ENCODE assay signal across 14 cellular contexts in genomic region chr4:48360285-48360965, GRCh38. TPM values are rescaled to one million over a fixed set of nuclear protein-coding genes. Genes with fewer than 3 reads are reported as not detected.
A peak's percentile ranks its signal among the peaks of the same experiment; 100 is the strongest.
DNase-seq lines count a peak whose midpoint lies in the region; ATAC-seq, FAIRE-seq and TF ChIP-seq lines count a peak whose summit lies in the region.
"Had no signal": no experiment of that assay in that cellular context is flagged by ENCODE, and none has a peak within 500 bp of the region (broad histone marks: within the 10 kb centered on the region; RNA-seq: fewer than 3 reads in every experiment).

No MANE protein-coding gene starts in this region.

- H3K36me3 Mint-ChIP-seq in natural killer cell treated with Interleukin-12 subunit alpha and Interleukin-12 subunit beta and Interleukin-15 and Interleukin-18, amount 100 ng/mL, for 72 hours, result no peaks in the 10 kb centered on the region
- no peaks in the 10 kb centered on the region for H3K36me3 Mint-ChIP-seq in natural killer cell

- 70 to 76% (median 74%) methylated on average over 4 of the region's 4 CpGs for WGBS in adrenal gland, 4 donors

- no peaks in the 10 kb centered on the region for H3K36me3 ChIP-seq in adrenal gland (replicated peaks in 1 of 2)
- H3K36me3 ChIP-seq: pancreas had no signal

- no peaks in the 10 kb centered on the region for H3K9me3 Mint-ChIP-seq in natural killer cell treated with Interleukin-12 subunit alpha and Interleukin-12 subunit beta and Interleukin-15 and Interleukin-18, amount 100 ng/mL, for 72 hours
- no peaks in the 10 kb centered on the region for H3K9me3 Mint-ChIP-seq in natural killer cell

- FAIRE-seq in urothelium cell line (lab: Jason Lieb, UNC), result peak; percentile 71
- FAIRE-seq: A204.1, pancreas had no signal

- H3K4me3 ChIP-seq in astrocyte of the spinal cord (ENCODE audit: low read depth, low read length) (no peak overlapping the region), adrenal gland (no peak overlapping the region)
- H3K4me3 ChIP-seq: pancreas had no signal

- H3K27me3 ChIP-seq in adrenal gland, result no peaks in the 10 kb centered on the region
- H3K27me3 ChIP-seq: pancreas had no signal

- no peak overlapping the region for H3K27ac ChIP-seq in adrenal gland
- H3K27ac ChIP-seq: pancreas had no signal

- no peak for ATAC-seq in natural killer cell treated with Interleukin-12 subunit alpha and Interleukin-12 subunit beta and Interleukin-15 and Interleukin-18, amount 100 ng/mL, for 72 hours
- no peak for ATAC-seq in natural killer cell
- ATAC-seq in GM19351 (IDR thresholded peaks at IDR 0.05; ENCODE audit: unreplicated experiment), result no peak

- H3K27me3 Mint-ChIP-seq in natural killer cell treated with Interleukin-12 subunit alpha and Interleukin-12 subunit beta and Interleukin-15 and Interleukin-18, amount 100 ng/mL, for 72 hours, result no peaks in the 10 kb centered on the region
- H3K27me3 Mint-ChIP-seq in natural killer cell (ENCODE audit: low read depth in 2 of 2), result no peaks in the 10 kb centered on the region

- H3K4me1 Mint-ChIP-seq in natural killer cell treated with Interleukin-12 subunit alpha and Interleukin-12 subunit beta and Interleukin-15 and Interleukin-18, amount 100 ng/mL, for 72 hours (ENCODE audit: low read depth in 2 of 2), result peaks cover 12 to 15% of the 10 kb centered on the region in 2 donors
- H3K4me1 Mint-ChIP-seq in natural killer cell, result peaks cover 20 to 26% of the 10 kb centered on the region in 2 donors

- intact Hi-C loops in natural killer cell (cut with micrococcal nuclease), result no loop called here
- intact Hi-C loops in adrenal gland (cut with DNase I), result no loop called here

- peaks cover 0 to 32% of the 10 kb centered on the region in 2 donors for H3K4me1 ChIP-seq in adrenal gland (replicated peaks in 1 of 2)

- no peak overlapping the region for H3K4me3 Mint-ChIP-seq in natural killer cell treated with Interleukin-12 subunit alpha and Interleukin-12 subunit beta and Interleukin-15 and Interleukin-18, amount 100 ng/mL, for 72 hours
- H3K4me3 Mint-ChIP-seq in natural killer cell, result no peak overlapping the region

- in situ Hi-C loops in astrocyte of the spinal cord (cut with HindIII; ENCODE audit: low sequenced_read_pairs), result no loop called here

- no peak for DNase-seq in natural killer cell treated with Interleukin-12 subunit alpha and Interleukin-12 subunit beta and Interleukin-15 and Interleukin-18, amount 100 ng/mL, for 72 hours (ENCODE audit: low spot score)
- no peak for DNase-seq in natural killer cell
- DNase-seq in astrocyte of the spinal cord (ENCODE audit: low read depth, low spot score), result peak; percentile 86
- DNase-seq in iris pigment epithelial cell (ENCODE audit: low read depth), result peak; percentile 89
- peak; percentile 13 for DNase-seq in urothelium cell line (ENCODE audit: low spot score)
- DNase-seq in adrenal gland, result no peak
- DNase-seq in HuH-7 (ENCODE audit: low spot score), result no peak
- DNase-seq: anterior cingulate cortex; left cardiac atrium; NCI-H1417; pancreas; stimulated activated CD4-positive, alpha-beta T cell treated with anti-CD3 and anti-CD28 coated beads, Interleukin-4, amount 100 ng/mL, for 1 hour had no signal

- peak overlapping the region; percentile 9 to 18 for H3K27ac Mint-ChIP-seq in natural killer cell treated with Interleukin-12 subunit alpha and Interleukin-12 subunit beta and Interleukin-15 and Interleukin-18, amount 100 ng/mL, for 72 hours
- H3K27ac Mint-ChIP-seq in natural killer cell, result peak overlapping the region in 1 of 2 donors; percentile 5

- TF ChIP-seq CTCF in natural killer cell (IDR thresholded peaks at IDR 0.05), result no peak
- TF ChIP-seq CTCF in astrocyte of the spinal cord (IDR thresholded peaks at IDR 0.05; ENCODE audit: low read depth, low read length), result no peak
- TF ChIP-seq CTCF in adrenal gland (IDR thresholded peaks at IDR 0.05), result no peak

- no peaks in the 10 kb centered on the region for H3K9me3 ChIP-seq in adrenal gland (replicated peaks in 1 of 3)
- H3K9me3 ChIP-seq: pancreas had no signal

- no peak for TF ChIP-seq POLR2A in adrenal gland (IDR thresholded peaks at IDR 0.05)

RNA-seq across cellular contexts. Expression of gene SLAIN2, which starts 19.1 kb away (rescaled TPM):
- total RNA-seq in natural killer cell treated with Interleukin-12 subunit alpha and Interleukin-12 subunit beta and Interleukin-15 and Interleukin-18, amount 100 ng/mL, for 72 hours, result 10 to 100 TPM; 42.4 to 89.3 TPM
- total RNA-seq in natural killer cell (100 to 1,000 TPM in 1 of 3 donors, 10 to 100 TPM in 2; 76.9 to 103 (median 98.5) TPM), adrenal gland (100 to 1,000 TPM in 2 of 8 donors, 10 to 100 TPM in 6; 23.1 to 181 (median 60.4) TPM)
- 100 to 1,000 TPM in 1 of 3 donors, 10 to 100 TPM in 1, 1 to 10 TPM in 1; 7.5 to 109 (median 13.7) TPM for polyA plus RNA-seq in adrenal gland

Comparison
In these comparisons a context has a peak if more than half of its experiments do, and no peak if none do; other contexts are left out.
1. DNase-seq: peak in astrocyte of the spinal cord (single experiment), iris pigment epithelial cell (single experiment) and urothelium cell line (single experiment); none in natural killer cell treated with Interleukin-12 subunit alpha and Interleukin-12 subunit beta and Interleukin-15 and Interleukin-18, amount 100 ng/mL, for 72 hours (single experiment), natural killer cell (single experiment), adrenal gland (0 of 7) and HuH-7 (single experiment).